31 cellular contexts compared by ENCODE assay signal in the genomic region with DNA sequence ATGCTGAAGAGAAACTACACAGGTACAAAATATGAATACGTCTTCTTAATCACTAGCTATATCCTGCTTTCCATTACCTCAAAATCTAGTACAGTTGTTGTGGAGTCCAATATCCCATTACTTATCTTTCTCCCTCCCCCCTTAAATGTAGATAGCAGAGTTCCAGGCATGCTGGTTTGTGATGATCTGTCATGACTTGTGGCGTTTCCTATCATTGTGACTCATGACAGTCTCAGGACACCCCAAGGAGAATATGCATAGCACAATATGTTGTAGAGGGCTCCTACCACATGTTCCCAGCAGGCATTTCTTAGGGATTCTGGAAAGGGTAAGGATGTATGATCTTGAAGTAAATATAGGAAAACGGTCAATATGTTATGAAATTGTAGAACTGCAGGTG.
"Had no signal": no experiment of that assay in that cellular context is flagged by ENCODE, and none has a peak within 500 bp of the region (broad histone marks: within the 10 kb centered on the region; RNA-seq: fewer than 3 reads in every experiment).

No MANE protein-coding gene starts in this region.

- DNase-seq: activated CD4-positive, alpha-beta memory T cell treated with anti-CD3 and anti-CD28 coated beads, Interleukin-2, amount 10 ng/mL, durations not matched to agents 7 days and 5 days; activated CD4-positive, alpha-beta T cell treated with anti-CD3 and anti-CD28 coated beads for 1 hour; activated CD4-positive, alpha-beta T cell treated with anti-CD3 and anti-CD28 coated beads for 48 hours; activated CD4-positive, CD25-positive, alpha-beta regulatory T cell; activated CD8-positive, alpha-beta memory T cell treated with anti-CD3 and anti-CD28 coated beads for 24 hours; activated CD8-positive, alpha-beta memory T cell treated with anti-CD3 and anti-CD28 coated beads, Interleukin-2, amount 10 ng/mL, durations not matched to agents 7 days and 5 days; activated CD8-positive, alpha-beta memory T cell treated with anti-CD3 and anti-CD28 coated beads, Interleukin-2, amount 50 U/mL, for 48 hours; activated effector memory CD4-positive, alpha-beta T cell treated with Interleukin-2 at 50 U/mL for 16 hours; activated naive CD4-positive, alpha-beta T cell treated with anti-CD3 and anti-CD28 coated beads, Interleukin-2, amount 10 ng/mL, durations not matched to agents 7 days and 5 days; activated naive CD8-positive, alpha-beta T cell treated with anti-CD3 and anti-CD28 coated beads, Interleukin-2, amount 50 U/mL, for 24 hours; activated T-cell treated with anti-CD3 and anti-CD28 coated beads, Interleukin-2, amount 50 U/mL, for 48 hours; anterior cingulate cortex; central memory CD4-positive, alpha-beta T cell; NCI-H1092 treated with DMSO at 0.1 percent for 48 hours; NCI-H1417 treated with DMSO at 0.1 percent for 48 hours; NCI-H187 treated with DMSO at 0.1 percent for 48 hours; NCI-H2081 treated with DMSO at 0.1 percent for 48 hours; NCI-H510A; NCI-H526; NCI-H748 treated with DMSO at 0.1 percent for 48 hours; NK-92 treated with Interleukin-12 subunit alpha and Interleukin-12 subunit beta, amount 100 ng/mL, for 24 hours; PC-3; Peyer's patch; Right ventricle myocardium superior; SW 1271; T-helper 1 cell; T-helper 2 cell; T-helper 9 cell; WERI-Rb-1 had no signal

- H3K4me1 Mint-ChIP-seq: activated CD4-positive, alpha-beta memory T cell treated with anti-CD3 and anti-CD28 coated beads, Interleukin-2, amount 10 ng/mL, durations not matched to agents 7 days and 5 days had no signal

- H3K27ac ChIP-seq: Peyer's patch, WERI-Rb-1 had no signal

- H3K9me3 Mint-ChIP-seq: activated CD4-positive, alpha-beta memory T cell treated with anti-CD3 and anti-CD28 coated beads, Interleukin-2, amount 10 ng/mL, durations not matched to agents 7 days and 5 days; activated naive CD4-positive, alpha-beta T cell treated with anti-CD3 and anti-CD28 coated beads, Interleukin-2, amount 10 ng/mL, durations not matched to agents 7 days and 5 days had no signal

- ATAC-seq: activated CD8-positive, alpha-beta memory T cell treated with anti-CD3 and anti-CD28 coated beads, Interleukin-2, amount 10 ng/mL, durations not matched to agents 7 days and 5 days; activated naive CD8-positive, alpha-beta T cell treated with anti-CD3 and anti-CD28 coated beads, Interleukin-2, amount 50 U/mL, for 24 hours; PC-3 had no signal

- H3K36me3 Mint-ChIP-seq: activated CD8-positive, alpha-beta memory T cell treated with anti-CD3 and anti-CD28 coated beads, Interleukin-2, amount 10 ng/mL, durations not matched to agents 7 days and 5 days; activated naive CD4-positive, alpha-beta T cell treated with anti-CD3 and anti-CD28 coated beads, Interleukin-2, amount 10 ng/mL, durations not matched to agents 7 days and 5 days; activated naive CD8-positive, alpha-beta T cell; brain had no signal

- H3K27ac Mint-ChIP-seq: activated CD4-positive, alpha-beta memory T cell treated with anti-CD3 and anti-CD28 coated beads, Interleukin-2, amount 10 ng/mL, durations not matched to agents 7 days and 5 days; activated CD8-positive, alpha-beta memory T cell treated with anti-CD3 and anti-CD28 coated beads, Interleukin-2, amount 10 ng/mL, durations not matched to agents 7 days and 5 days; activated naive CD4-positive, alpha-beta T cell treated with anti-CD3 and anti-CD28 coated beads, Interleukin-2, amount 10 ng/mL, durations not matched to agents 7 days and 5 days; activated naive CD8-positive, alpha-beta T cell; activated naive CD8-positive, alpha-beta T cell treated with anti-CD3 and anti-CD28 coated beads, Interleukin-2, amount 50 U/mL, for 24 hours; brain had no signal

- H3K4me3 Mint-ChIP-seq: activated CD4-positive, alpha-beta memory T cell treated with anti-CD3 and anti-CD28 coated beads, Interleukin-2, amount 10 ng/mL, durations not matched to agents 7 days and 5 days; activated CD8-positive, alpha-beta memory T cell treated with anti-CD3 and anti-CD28 coated beads, Interleukin-2, amount 10 ng/mL, durations not matched to agents 7 days and 5 days; activated naive CD4-positive, alpha-beta T cell treated with anti-CD3 and anti-CD28 coated beads, Interleukin-2, amount 10 ng/mL, durations not matched to agents 7 days and 5 days; activated naive CD8-positive, alpha-beta T cell; activated naive CD8-positive, alpha-beta T cell treated with anti-CD3 and anti-CD28 coated beads, Interleukin-2, amount 50 U/mL, for 24 hours; brain had no signal

- H3K36me3 ChIP-seq: Peyer's patch, WERI-Rb-1 had no signal

- H3K9me3 ChIP-seq: Peyer's patch had no signal

- H3K27me3 Mint-ChIP-seq: activated CD4-positive, alpha-beta memory T cell treated with anti-CD3 and anti-CD28 coated beads, Interleukin-2, amount 10 ng/mL, durations not matched to agents 7 days and 5 days; activated CD8-positive, alpha-beta memory T cell treated with anti-CD3 and anti-CD28 coated beads, Interleukin-2, amount 10 ng/mL, durations not matched to agents 7 days and 5 days; activated naive CD4-positive, alpha-beta T cell treated with anti-CD3 and anti-CD28 coated beads, Interleukin-2, amount 10 ng/mL, durations not matched to agents 7 days and 5 days; activated naive CD8-positive, alpha-beta T cell; activated naive CD8-positive, alpha-beta T cell treated with anti-CD3 and anti-CD28 coated beads, Interleukin-2, amount 50 U/mL, for 24 hours had no signal

- H3K4me3 ChIP-seq: Peyer's patch had no signal

- H3K4me1 ChIP-seq: Peyer's patch had no signal

- H3K27me3 ChIP-seq: Peyer's patch had no signal
